ENCODE assay signal across 7 cellular contexts in the genomic region with DNA sequence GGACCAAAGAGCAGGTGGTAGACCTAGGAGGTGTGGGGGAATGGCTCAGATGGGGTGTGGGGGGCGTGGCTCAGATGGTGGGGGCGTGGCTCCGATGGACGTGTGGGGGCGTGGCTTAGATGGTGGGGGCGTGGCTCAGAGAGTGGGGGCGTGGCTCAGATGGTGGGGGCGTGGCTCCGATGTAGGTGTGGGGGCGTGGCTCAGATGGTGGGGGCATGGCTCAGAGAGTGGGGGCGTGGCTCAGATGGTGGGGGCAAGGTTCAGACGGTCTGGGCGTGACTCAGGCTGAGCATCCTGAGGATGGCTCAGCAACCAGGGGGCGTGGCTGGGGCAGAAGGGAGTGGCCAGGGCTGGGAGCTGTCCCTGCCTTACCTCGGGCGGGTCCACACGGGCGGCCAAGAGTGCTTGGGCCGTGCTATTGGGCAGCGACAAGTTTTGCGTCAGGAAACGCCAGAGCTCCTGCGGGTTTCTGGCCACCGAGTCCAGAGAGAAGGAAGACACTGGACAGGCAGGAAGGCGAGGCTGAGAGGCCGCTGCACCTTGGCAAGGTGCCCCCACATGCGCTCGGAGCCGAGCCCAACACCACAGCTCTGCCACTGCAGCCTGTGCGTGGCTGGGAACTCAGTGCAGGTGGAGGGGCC. TPM values are rescaled to one million over a fixed set of nuclear protein-coding genes. Genes with fewer than 3 reads are reported as not detected.
DNase-seq lines count a peak whose midpoint lies in the region; TF ChIP-seq lines count a peak whose summit lies in the region.
"Had no signal": no experiment of that assay in that cellular context is flagged by ENCODE, and none has a peak within 500 bp of the region (broad histone marks: within the 10 kb centered on the region; RNA-seq: fewer than 3 reads in every experiment).

No MANE protein-coding gene starts in this region.

- DNase-seq in NCI-H2227 (lab: John Stamatoyannopoulos, UW; ENCODE audit: unreplicated experiment) (peak; percentile 34), NCI-H2227 treated with DMSO at 0.1 percent for 48 hours (lab: John Stamatoyannopoulos, UW) (no peak), fibroblast of villous mesenchyme (ENCODE audit: low read depth) (peak; percentile 57), NCI-H2107 (lab: John Stamatoyannopoulos, UW) (no peak)
- DNase-seq in activated CD4-positive, alpha-beta T cell treated with anti-CD3 and anti-CD28 coated beads for 24 hours (ENCODE audit: low read depth in 2 of 2): peak; percentile 57 to 73
- DNase-seq in stimulated activated CD8-positive, alpha-beta memory T cell treated with anti-CD3 and anti-CD28 coated beads, Interleukin-12 subunit alpha, Interleukin-12 subunit beta, amount 100 ng/mL, for 4 hours (ENCODE audit: low read depth): peak; percentile 40

- no peak overlapping the region for H3K4me3 ChIP-seq in fibroblast of villous mesenchyme (ENCODE audit: low read depth, low read length)
- H3K4me3 ChIP-seq: BLaER1 had no signal

- no peak for TF ChIP-seq CTCF in fibroblast of villous mesenchyme (IDR thresholded peaks at IDR 0.05; ENCODE audit: insufficient read depth, low read depth, low read length)

RNA-seq across cellular contexts. Expression of gene ABCA2, which starts 5.9 kb away (rescaled TPM):
- 14.7 and 15.5 TPM in 2 replicates for total RNA-seq in fibroblast of villous mesenchyme

RNA-seq across cellular contexts. Expression of gene FUT7, which starts 9.8 kb away (rescaled TPM):
- total RNA-seq in fibroblast of villous mesenchyme: not detected in 2 replicates

RNA-seq across cellular contexts. Expression of gene NPDC1, which starts 23.9 kb away (rescaled TPM):
- total RNA-seq in fibroblast of villous mesenchyme: 6.4 and 13.0 TPM in 2 replicates

RNA-seq across cellular contexts. Expression of gene CLIC3, which starts 25.7 kb away (rescaled TPM):
- total RNA-seq in fibroblast of villous mesenchyme: 19.0 and 43.2 TPM in 2 replicates

RNA-seq across cellular contexts. Expression of gene PAXX, which starts 29.9 kb away (rescaled TPM):
- total RNA-seq in fibroblast of villous mesenchyme: 9.9 and 18.0 TPM in 2 replicates

Comparison
In these comparisons a context has a peak if more than half of its experiments do, and no peak if none do; other contexts are left out.
1. DNase-seq: peak in NCI-H2227 (single experiment), activated CD4-positive, alpha-beta T cell treated with anti-CD3 and anti-CD28 coated beads for 24 hours (2 of 2), fibroblast of villous mesenchyme (single experiment) and stimulated activated CD8-positive, alpha-beta memory T cell treated with anti-CD3 and anti-CD28 coated beads, Interleukin-12 subunit alpha, Interleukin-12 subunit beta, amount 100 ng/mL, for 4 hours (single experiment); none in NCI-H2227 treated with DMSO at 0.1 percent for 48 hours (single experiment) and NCI-H2107 (single experiment).